In genomic region chr1:56516539-56517252, GRCh38 we compare ENCODE assay signal across 8 cellular contexts.
A peak's percentile ranks its signal among the peaks of the same experiment; 100 is the strongest.
DNase-seq lines count a peak whose midpoint lies in the region; ATAC-seq, FAIRE-seq and TF ChIP-seq lines count a peak whose summit lies in the region.

No MANE protein-coding gene starts in this region.

- H3K79me2 ChIP-seq in keratinocyte (ENCODE audit: control insufficient read depth, insufficient read depth, low read length) = no peaks in the 10 kb centered on the region

- TF ChIP-seq CTCF in HL-60 (IDR thresholded peaks at IDR 0.05; ENCODE audit: insufficient read depth, low read length) = no peak
- TF ChIP-seq CTCF in keratinocyte (optimal IDR thresholded peaks at IDR 0.05 in 1 of 3, IDR thresholded peaks at IDR 0.05 in 1 of 3, conservative IDR thresholded peaks at IDR 0.05 in 1 of 3; ENCODE audit: extremely low read depth in 1 of 3, insufficient read depth in 2 of 3, low read length in 3 of 3) = no peak

- no peaks in the 10 kb centered on the region for H3K27me3 Mint-ChIP-seq in activated T-helper 17 cell treated with anti-CD3 and anti-CD28 coated beads, Interleukin-2, amount 50 U/mL, for 72 hours
- H3K27me3 Mint-ChIP-seq in activated T-cell treated with anti-CD3 and anti-CD28 coated beads, Interleukin-2, amount 50 U/mL, for 24 hours = no peaks in the 10 kb centered on the region

- peak overlapping the region; percentile 48 for H3K9ac ChIP-seq in keratinocyte (ENCODE audit: control insufficient read depth, extremely low read depth, insufficient read depth, low read length)

- FAIRE-seq in keratinocyte (lab: Jason Lieb, UNC) = peak; percentile 100

- no peaks in the 10 kb centered on the region for H3K9me3 ChIP-seq in keratinocyte (ENCODE audit: control insufficient read depth, low read depth, low read length)

- no peaks in the 10 kb centered on the region for H4K20me1 ChIP-seq in keratinocyte (ENCODE audit: control insufficient read depth, extremely low read depth, insufficient read depth, low read length)

- no peak overlapping the region for H3K4me3 Mint-ChIP-seq in activated T-helper 17 cell treated with anti-CD3 and anti-CD28 coated beads, Interleukin-2, amount 50 U/mL, for 72 hours
- H3K4me3 Mint-ChIP-seq in activated T-cell treated with anti-CD3 and anti-CD28 coated beads, Interleukin-2, amount 50 U/mL, for 24 hours = no peak overlapping the region

- H3K36me3 Mint-ChIP-seq in activated T-helper 17 cell treated with anti-CD3 and anti-CD28 coated beads, Interleukin-2, amount 50 U/mL, for 72 hours (ENCODE audit: low read depth) = no peaks in the 10 kb centered on the region
- no peaks in the 10 kb centered on the region for H3K36me3 Mint-ChIP-seq in activated T-cell treated with anti-CD3 and anti-CD28 coated beads, Interleukin-2, amount 50 U/mL, for 24 hours (ENCODE audit: low read depth)

- H3K27ac ChIP-seq in HL-60 (replicated peaks) (no peak overlapping the region), keratinocyte (ENCODE audit: control insufficient read depth, insufficient read depth, low read length) (peak overlapping the region; percentile 67)

- no peaks in the 10 kb centered on the region for H3K9me3 Mint-ChIP-seq in activated T-helper 17 cell treated with anti-CD3 and anti-CD28 coated beads, Interleukin-2, amount 50 U/mL, for 72 hours
- H3K9me3 Mint-ChIP-seq in activated T-cell treated with anti-CD3 and anti-CD28 coated beads, Interleukin-2, amount 50 U/mL, for 24 hours = no peaks in the 10 kb centered on the region

- H3K4me1 ChIP-seq in keratinocyte (ENCODE audit: control insufficient read depth, extremely low read depth, insufficient read depth, low read length) = peaks cover 20% of the 10 kb centered on the region

- dilution Hi-C loops in keratinocyte (cut with MboI; ENCODE audit: extremely low pct_ligation_motif_present, low sequenced_read_pairs) = no loop called here

- DNase-seq in DMS153 treated with DMSO at 0.1 percent for 48 hours (lab: John Stamatoyannopoulos, UW; ENCODE audit: unreplicated experiment) (peak; percentile 40), HL-60 (ENCODE audit: low read depth in 1 of 2, low spot score in 1 of 2) (peak; percentile 25 to 54), keratinocyte (ENCODE audit: low read depth, low spot score) (peak; percentile 72), 8988T (no peak), NCI-H2171 treated with DMSO at 0.1 percent for 48 hours (lab: John Stamatoyannopoulos, UW) (no peak)
- DNase-seq in activated T-cell treated with anti-CD3 and anti-CD28 coated beads, Interleukin-2, amount 50 U/mL, for 24 hours = no peak

- H3K4me2 ChIP-seq in keratinocyte (ENCODE audit: control insufficient read depth, extremely low read depth, insufficient read depth, low read depth, low read length) = peak overlapping the region; percentile 69

- H3K4me3 ChIP-seq in HL-60 (replicated peaks; ENCODE audit: insufficient read depth, low read length) = no peak overlapping the region
- peak overlapping the region; percentile 9 to 46 (median 17) for H3K4me3 ChIP-seq in keratinocyte (ENCODE audit: control insufficient read depth in 2 of 3, extremely low read depth in 1 of 3, insufficient read depth in 2 of 3, low read depth in 1 of 3, low read length in 3 of 3)

- H3K4me1 Mint-ChIP-seq in activated T-helper 17 cell treated with anti-CD3 and anti-CD28 coated beads, Interleukin-2, amount 50 U/mL, for 72 hours = no peaks in the 10 kb centered on the region
- H3K4me1 Mint-ChIP-seq in activated T-cell treated with anti-CD3 and anti-CD28 coated beads, Interleukin-2, amount 50 U/mL, for 24 hours (ENCODE audit: low read depth) = no peaks in the 10 kb centered on the region

- H2AFZ ChIP-seq in keratinocyte (ENCODE audit: control insufficient read depth, low read length) = peak overlapping the region; percentile 64

- no peaks in the 10 kb centered on the region for H3K9me1 ChIP-seq in keratinocyte (ENCODE audit: control insufficient read depth, extremely low read depth, insufficient read depth, low read length)

- H3K27ac Mint-ChIP-seq in activated T-helper 17 cell treated with anti-CD3 and anti-CD28 coated beads, Interleukin-2, amount 50 U/mL, for 72 hours = no peak overlapping the region
- H3K27ac Mint-ChIP-seq in activated T-cell treated with anti-CD3 and anti-CD28 coated beads, Interleukin-2, amount 50 U/mL, for 24 hours = no peak overlapping the region

- ATAC-seq in GM21447 (IDR thresholded peaks at IDR 0.05; ENCODE audit: unreplicated experiment) = peak; percentile 85
- ATAC-seq in activated T-helper 17 cell treated with anti-CD3 and anti-CD28 coated beads, Interleukin-2, amount 50 U/mL, for 72 hours (replicated peaks) = peak; percentile 42

- H3K36me3 ChIP-seq in keratinocyte (ENCODE audit: control insufficient read depth in 2 of 2, extremely low read depth in 1 of 2, insufficient read depth in 2 of 2, low read length in 2 of 2) = no peaks in the 10 kb centered on the region

- H3K27me3 ChIP-seq in HL-60 (ENCODE audit: insufficient read depth, poor library complexity, severe bottlenecking) = no peaks in the 10 kb centered on the region
- no peaks in the 10 kb centered on the region for H3K27me3 ChIP-seq in keratinocyte (ENCODE audit: control insufficient read depth, extremely low read depth, insufficient read depth, low read length)

Comparison
In these comparisons a context has a peak if more than half of its experiments do, and no peak if none do; other contexts are left out.
1. DNase-seq: peak in DMS153 treated with DMSO at 0.1 percent for 48 hours (single experiment), HL-60 (2 of 2) and keratinocyte (single experiment); none in activated T-cell treated with anti-CD3 and anti-CD28 coated beads, Interleukin-2, amount 50 U/mL, for 24 hours (single experiment), 8988T (single experiment) and NCI-H2171 treated with DMSO at 0.1 percent for 48 hours (single experiment).